24 cellular contexts compared by ENCODE assay signal in genomic region chr13:62906896-62907295, GRCh38.
A peak's percentile ranks its signal among the peaks of the same experiment; 100 is the strongest.
DNase-seq lines count a peak whose midpoint lies in the region; TF ChIP-seq lines count a peak whose summit lies in the region.
"Had no signal": no experiment of that assay in that cellular context is flagged by ENCODE, and none has a peak within 500 bp of the region (broad histone marks: within the 10 kb centered on the region; RNA-seq: fewer than 3 reads in every experiment).

No MANE protein-coding gene starts in this region.

- H3K27ac ChIP-seq in A673 (ENCODE audit: low read depth, low read length, poor library complexity, severe bottlenecking) (no peak overlapping the region), OCI-LY1 (ENCODE audit: low read depth, low read length, poor library complexity, severe bottlenecking) (no peak overlapping the region), neural cell (ENCODE audit: low read length) (no peak overlapping the region), suprapubic skin (no peak overlapping the region)
- H3K27ac ChIP-seq: 22Rv1, A549, BLaER1 had no signal

- H3K4me1 ChIP-seq in A673 (ENCODE audit: insufficient read depth, low read length, poor library complexity, severe bottlenecking) (peaks cover 15% of the 10 kb centered on the region), OCI-LY1 (ENCODE audit: insufficient read depth, low read length, severe bottlenecking) (no peaks in the 10 kb centered on the region), suprapubic skin (no peaks in the 10 kb centered on the region)
- H3K4me1 ChIP-seq: A549, BE2C, BLaER1 had no signal

- TF ChIP-seq POLR2A in suprapubic skin (IDR thresholded peaks at IDR 0.05) = no peak

- intact Hi-C loops in A673 (cut with micrococcal nuclease; ENCODE audit: unreplicated experiment) = no loop called here

- no peaks in the 10 kb centered on the region for H3K9me2 ChIP-seq in OCI-LY1 (ENCODE audit: low read depth, low read length)
- no peaks in the 10 kb centered on the region for H3K9me2 ChIP-seq in neural cell (ENCODE audit: insufficient read depth, low read length)

- no peak overlapping the region for H3K4me3 ChIP-seq in A673 (ENCODE audit: low read depth, low read length, poor library complexity, severe bottlenecking)
- H3K4me3 ChIP-seq in OCI-LY1 (ENCODE audit: low read depth, low read length, poor library complexity, severe bottlenecking) = no peak overlapping the region
- no peak overlapping the region for H3K4me3 ChIP-seq in neural cell (ENCODE audit: low read length)
- no peak overlapping the region for H3K4me3 ChIP-seq in suprapubic skin
- H3K4me3 ChIP-seq: A549, BLaER1 had no signal

- H3K9ac ChIP-seq in OCI-LY1 (ENCODE audit: low read length) (no peak overlapping the region), neural cell (ENCODE audit: low read length) (no peak overlapping the region)
- H3K9ac ChIP-seq: BLaER1 had no signal

- peaks cover 1% of the 10 kb centered on the region for H3K27me3 Mint-ChIP-seq in endothelial cell (ENCODE audit: unreplicated experiment)
- H3K27me3 Mint-ChIP-seq: CD4-positive, alpha-beta memory T cell; CD4-positive, CD25-positive, alpha-beta regulatory T cell; CD8-positive, alpha-beta memory T cell had no signal

- no TSS peak for BruUV-seq in A673 (replicated peaks; lab: Mats Ljungman, UMichigan)

- no peaks in the 10 kb centered on the region for H3K36me3 Mint-ChIP-seq in endothelial cell (ENCODE audit: low read depth, unreplicated experiment)
- H3K36me3 Mint-ChIP-seq: CD14-positive monocyte; CD4-positive, alpha-beta memory T cell; CD4-positive, CD25-positive, alpha-beta regulatory T cell; CD8-positive, alpha-beta memory T cell had no signal

- H3K9me3 ChIP-seq in A673 (ENCODE audit: low read depth, low read length, poor library complexity, severe bottlenecking) (no peaks in the 10 kb centered on the region), OCI-LY1 (ENCODE audit: low read length) (no peaks in the 10 kb centered on the region), neural cell (ENCODE audit: low read length) (no peaks in the 10 kb centered on the region), suprapubic skin (no peaks in the 10 kb centered on the region)
- H3K9me3 ChIP-seq: A549, BE2C, BLaER1 had no signal

- no peaks in the 10 kb centered on the region for H4K20me1 ChIP-seq in OCI-LY1 (ENCODE audit: insufficient read depth, low read length)
- no peaks in the 10 kb centered on the region for H4K20me1 ChIP-seq in neural cell (ENCODE audit: insufficient read depth)
- H4K20me1 ChIP-seq: BLaER1 had no signal

- H3K79me2 ChIP-seq in OCI-LY1 (ENCODE audit: insufficient read depth, low read length) (no peaks in the 10 kb centered on the region), neural cell (replicated peaks; ENCODE audit: insufficient read depth, low read length) (no peaks in the 10 kb centered on the region)

- TF ChIP-seq CTCF in A673 (conservative IDR thresholded peaks at IDR 0.05; ENCODE audit: low read depth, low read length) (no peak), OCI-LY1 (IDR thresholded peaks at IDR 0.05; ENCODE audit: low read length) (no peak), neural cell (IDR thresholded peaks at IDR 0.05; ENCODE audit: poor library complexity, severe bottlenecking) (no peak), suprapubic skin (IDR thresholded peaks at IDR 0.05) (no peak), endothelial cell (IDR thresholded peaks at IDR 0.05; ENCODE audit: unreplicated experiment) (no peak)

- peak; percentile 98 for TF ChIP-seq EP300 in neural cell (conservative IDR thresholded peaks at IDR 0.05; ENCODE audit: poor library complexity, severe bottlenecking)
- no peak for TF ChIP-seq EP300 in suprapubic skin (IDR thresholded peaks at IDR 0.05)

- DNase-seq in A673 (ENCODE audit: low spot score) = peak; percentile 26
- DNase-seq in HEK293T (ENCODE audit: extremely low spot score) = no peak
- no peak for DNase-seq in suprapubic skin (ENCODE audit: low spot score in 2 of 2)
- DNase-seq in endothelial cell (ENCODE audit: low spot score) = no peak
- no peak for DNase-seq in activated CD4-positive, CD25-positive, alpha-beta regulatory T cell treated with anti-CD3 and anti-CD28 coated beads, Interleukin-2, amount 50 U/mL, for 72 hours
- no peak for DNase-seq in foreskin melanocyte
- DNase-seq: ACHN; BE2C; C1 segment of cervical spinal cord; CD4-positive, alpha-beta memory T cell; CD4-positive, CD25-positive, alpha-beta regulatory T cell; CD8-positive, alpha-beta memory T cell; COR-L47; DMS 273 treated with DMSO at 0.1 percent for 48 hours; DMS153; DMS53; DMS79; GF-D8 had no signal

- TF ChIP-seq RAD21 in neural cell (conservative IDR thresholded peaks at IDR 0.05) = peak; percentile 9

- H3K4me3 Mint-ChIP-seq in endothelial cell (ENCODE audit: unreplicated experiment) = no peak overlapping the region
- H3K4me3 Mint-ChIP-seq: CD14-positive monocyte; CD4-positive, alpha-beta memory T cell; CD4-positive, CD25-positive, alpha-beta regulatory T cell; CD8-positive, alpha-beta memory T cell had no signal

- no peaks in the 10 kb centered on the region for H3F3A ChIP-seq in OCI-LY1 (ENCODE audit: insufficient read depth, low read length)
- H3F3A ChIP-seq in neural cell (ENCODE audit: insufficient read depth, low read length, poor library complexity, severe bottlenecking) = peaks cover 3% of the 10 kb centered on the region

- H3K36me3 ChIP-seq in A673 (ENCODE audit: insufficient read depth, low read length, poor library complexity, severe bottlenecking) = no peaks in the 10 kb centered on the region
- H3K36me3 ChIP-seq in OCI-LY1 (ENCODE audit: insufficient read depth, low read length) = no peaks in the 10 kb centered on the region
- no peaks in the 10 kb centered on the region for H3K36me3 ChIP-seq in neural cell (ENCODE audit: insufficient read depth, low read length)
- no peaks in the 10 kb centered on the region for H3K36me3 ChIP-seq in suprapubic skin
- H3K36me3 ChIP-seq: BE2C, BLaER1 had no signal

- H3K9me3 Mint-ChIP-seq in endothelial cell (ENCODE audit: unreplicated experiment) = no peaks in the 10 kb centered on the region

- H3K27me3 ChIP-seq in A673 (replicated peaks; ENCODE audit: insufficient read depth, low read depth, low read length, poor library complexity) (no peaks in the 10 kb centered on the region), OCI-LY1 (ENCODE audit: insufficient read depth, low read length) (no peaks in the 10 kb centered on the region), neural cell (ENCODE audit: insufficient read depth, low read depth, low read length) (no peaks in the 10 kb centered on the region), suprapubic skin (no peaks in the 10 kb centered on the region)
- H3K27me3 ChIP-seq: BE2C, BLaER1 had no signal

- H3K4me2 ChIP-seq in OCI-LY1 (ENCODE audit: low read length) = no peak overlapping the region
- no peak overlapping the region for H3K4me2 ChIP-seq in neural cell (ENCODE audit: low read length)
- H3K4me2 ChIP-seq: A549, BLaER1 had no signal

- peak overlapping the region; percentile 63; the same call in 1 of the 2 replicates for H2AFZ ChIP-seq in OCI-LY1 (ENCODE audit: low read length)
- H2AFZ ChIP-seq in neural cell (ENCODE audit: low read depth, low read length) = no peak overlapping the region

- H3K4me1 Mint-ChIP-seq in endothelial cell (ENCODE audit: unreplicated experiment) = no peaks in the 10 kb centered on the region
- H3K4me1 Mint-ChIP-seq: CD14-positive monocyte; CD4-positive, alpha-beta memory T cell; CD4-positive, CD25-positive, alpha-beta regulatory T cell; CD8-positive, alpha-beta memory T cell had no signal

- POLR2A ChIA-PET in A673 (lab: Charles Lee; ENCODE audit: low non-redundant PET) = no interaction called here
- POLR2A ChIA-PET in HEK293T (lab: Yijun Ruan, JAX) = no interaction called here

- H3K27ac Mint-ChIP-seq in endothelial cell (ENCODE audit: unreplicated experiment) = no peak overlapping the region
- H3K27ac Mint-ChIP-seq: CD14-positive monocyte; CD4-positive, alpha-beta memory T cell; CD4-positive, CD25-positive, alpha-beta regulatory T cell; CD8-positive, alpha-beta memory T cell had no signal

- CTCF ChIA-PET in A673 (lab: Charles Lee) (no interaction called here), HEK293T (lab: Yijun Ruan, JAX) (interaction anchor here (0.6 kb wide), 1 partner anchor 171 kb away, joined by 3 read pairs; no protein-coding TSS in a partner anchor)

TF ChIP-seq in HEK293T, 16 proteins besides CTCF, POLR2A, EP300 and RAD21:
- TF ChIP-seq, protein P1, sequence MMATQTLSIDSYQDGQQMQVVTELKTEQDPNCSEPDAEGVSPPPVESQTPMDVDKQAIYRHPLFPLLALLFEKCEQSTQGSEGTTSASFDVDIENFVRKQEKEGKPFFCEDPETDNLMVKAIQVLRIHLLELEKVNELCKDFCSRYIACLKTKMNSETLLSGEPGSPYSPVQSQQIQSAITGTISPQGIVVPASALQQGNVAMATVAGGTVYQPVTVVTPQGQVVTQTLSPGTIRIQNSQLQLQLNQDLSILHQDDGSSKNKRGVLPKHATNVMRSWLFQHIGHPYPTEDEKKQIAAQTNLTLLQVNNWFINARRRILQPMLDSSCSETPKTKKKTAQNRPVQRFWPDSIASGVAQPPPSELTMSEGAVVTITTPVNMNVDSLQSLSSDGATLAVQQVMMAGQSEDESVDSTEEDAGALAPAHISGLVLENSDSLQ (IDR thresholded peaks at IDR 0.05) = 0 out of 2 replicates have a peak, but pooled peaks have one; percentile 1
- TF ChIP-seq ELF4 (IDR thresholded peaks at IDR 0.05) (no peak), FOXK2 (IDR thresholded peaks at IDR 0.05) (no peak), L3MBTL2 (conservative IDR thresholded peaks at IDR 0.05) (no peak), HDGF (IDR thresholded peaks at IDR 0.05; ENCODE audit: borderline replicate concordance) (no peak), LEF1 (IDR thresholded peaks at IDR 0.05; ENCODE audit: borderline replicate concordance) (no peak)

TF ChIP-seq in neural cell, 6 proteins besides CTCF, POLR2A, EP300 and RAD21 (continues in another document):
- TF ChIP-seq TAF1 (IDR thresholded peaks at IDR 0.05; ENCODE audit: low read depth) = no peak
- TF ChIP-seq POLR2AphosphoS5 (IDR thresholded peaks at IDR 0.05) = peak; percentile 92
